8 cellular contexts compared by ENCODE assay signal in the genomic region with DNA sequence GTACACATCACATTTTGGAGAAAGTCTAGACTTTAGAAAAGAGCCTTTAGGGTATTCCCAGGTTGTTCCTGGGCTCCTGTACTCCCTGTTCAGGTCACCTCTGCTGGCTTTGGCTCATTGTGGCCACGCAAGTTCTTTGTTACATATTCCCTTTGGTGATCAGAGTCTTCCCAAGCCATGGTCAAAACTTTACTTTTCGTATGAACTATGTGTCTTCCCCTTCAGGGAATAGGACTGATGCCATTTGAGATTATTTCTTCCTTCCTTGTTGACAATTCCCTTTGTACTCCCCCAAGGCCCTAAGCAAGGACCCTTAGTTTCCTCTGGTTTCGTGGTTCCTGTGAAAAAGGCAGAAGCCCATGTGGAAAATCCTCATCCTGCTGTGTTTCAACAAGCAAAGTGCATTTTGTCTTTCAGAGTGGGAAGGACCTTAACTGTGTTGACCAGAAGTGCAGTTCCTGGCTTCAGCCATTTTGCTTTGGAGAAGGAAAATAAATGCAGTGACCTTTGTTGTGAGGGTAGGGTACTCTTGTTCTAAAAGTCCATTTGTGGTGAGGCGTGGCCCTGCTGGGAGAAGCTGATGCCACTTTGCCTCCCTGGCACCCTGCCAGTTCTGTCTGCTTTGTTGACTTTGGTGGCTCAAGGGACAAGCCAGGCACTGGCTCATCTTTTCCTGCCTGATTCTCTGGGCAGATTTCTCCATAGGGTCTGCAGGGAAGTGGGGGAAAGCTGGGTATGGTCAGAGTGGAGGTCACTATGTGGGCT. TPM values are rescaled to one million over a fixed set of nuclear protein-coding genes. Genes with fewer than 3 reads are reported as not detected.
DNase-seq lines count a peak whose midpoint lies in the region; ATAC-seq and TF ChIP-seq lines count a peak whose summit lies in the region.

No MANE protein-coding gene starts in this region.

- no peak overlapping the region for H2AFZ ChIP-seq in DND-41 (ENCODE audit: low read depth, low read length)

- no peak overlapping the region for H3K4me2 ChIP-seq in DND-41 (ENCODE audit: insufficient read depth, low read length)

- POLR2A ChIA-PET in naive thymus-derived CD8-positive, alpha-beta T cell (lab: Charles Lee), result no interaction called here

- peaks cover 63% of the 10 kb centered on the region for H3K36me3 ChIP-seq in DND-41 (ENCODE audit: insufficient read depth, low read length)
- no peaks in the 10 kb centered on the region for H3K36me3 ChIP-seq in duodenal mucosa (ENCODE audit: control insufficient read depth in 1 of 2, insufficient read depth in 2 of 2, low read length in 2 of 2)

- no peak for TF ChIP-seq CTCF in DND-41 (IDR thresholded peaks at IDR 0.05; ENCODE audit: borderline replicate concordance, extremely low read depth, low read length, poor library complexity, severe bottlenecking)

- peaks cover 99% of the 10 kb centered on the region for H3K79me2 ChIP-seq in DND-41 (ENCODE audit: insufficient read depth, low read length)

- H3K4me1 ChIP-seq in DND-41 (ENCODE audit: insufficient read depth, low read length), result peaks cover 63% of the 10 kb centered on the region
- peaks cover 22 to 25% of the 10 kb centered on the region in 2 donors for H3K4me1 ChIP-seq in duodenal mucosa (ENCODE audit: control insufficient read depth in 1 of 2, insufficient read depth in 2 of 2, low read length in 2 of 2)

- peaks cover 3% of the 10 kb centered on the region for H3K36me3 Mint-ChIP-seq in T-helper 17 cell (ENCODE audit: low read depth)
- H3K36me3 Mint-ChIP-seq in naive thymus-derived CD8-positive, alpha-beta T cell, result no peaks in the 10 kb centered on the region

- H3K4me3 Mint-ChIP-seq in T-helper 17 cell, result no peak overlapping the region
- no peak overlapping the region for H3K4me3 Mint-ChIP-seq in naive thymus-derived CD8-positive, alpha-beta T cell

- H3K27ac Mint-ChIP-seq in T-helper 17 cell, result no peak overlapping the region
- no peak overlapping the region for H3K27ac Mint-ChIP-seq in naive thymus-derived CD8-positive, alpha-beta T cell

- DNase-seq in DND-41 (no peak), NCI-H2171 treated with DMSO at 0.1 percent for 48 hours (lab: John Stamatoyannopoulos, UW) (peak; percentile 63), posterior vena cava (ENCODE audit: low spot score) (peak; percentile 82), CD1c-positive myeloid dendritic cell (ENCODE audit: extremely low spot score) (no peak), T-helper 17 cell (no peak)
- DNase-seq in naive thymus-derived CD8-positive, alpha-beta T cell, result no peak

- peaks cover 84% of the 10 kb centered on the region for H4K20me1 ChIP-seq in DND-41 (ENCODE audit: insufficient read depth, low read length)

- H3K27ac ChIP-seq in DND-41 (ENCODE audit: low read length) (peak overlapping the region; percentile 62), duodenal mucosa (ENCODE audit: low read depth, low read length) (peak overlapping the region; percentile 28)

- H3K9me3 ChIP-seq in DND-41 (ENCODE audit: insufficient read depth, low read length, severe bottlenecking) (no peaks in the 10 kb centered on the region), duodenal mucosa (ENCODE audit: control insufficient read depth in 1 of 2, low read length in 2 of 2) (no peaks in the 10 kb centered on the region), T-helper 17 cell (ENCODE audit: control insufficient read depth, low read length, poor library complexity, severe bottlenecking) (no peaks in the 10 kb centered on the region)

- no peak for ATAC-seq in DND-41 (ENCODE audit: insufficient read depth, low read depth)
- ATAC-seq in T-helper 17 cell, result no peak
- ATAC-seq in naive thymus-derived CD8-positive, alpha-beta T cell, result no peak
- no peak for ATAC-seq in HG02870 (IDR thresholded peaks at IDR 0.05; ENCODE audit: unreplicated experiment)

- H3K4me3 ChIP-seq in DND-41 (ENCODE audit: low read depth in 1 of 2, low read length in 2 of 2), result no peak overlapping the region
- H3K4me3 ChIP-seq in duodenal mucosa (ENCODE audit: low read depth in 1 of 2, low read length in 2 of 2), result no peak overlapping the region

- no peaks in the 10 kb centered on the region for H3K9me3 Mint-ChIP-seq in naive thymus-derived CD8-positive, alpha-beta T cell

- H3K9ac ChIP-seq in DND-41 (ENCODE audit: low read depth, low read length) (no peak overlapping the region), duodenal mucosa (ENCODE audit: low read depth in 1 of 2, low read length in 2 of 2) (peak overlapping the region in 1 of 2 donors; percentile 4)

- no peaks in the 10 kb centered on the region for H3K27me3 ChIP-seq in DND-41 (ENCODE audit: insufficient read depth, low read length, poor library complexity)
- no peaks in the 10 kb centered on the region for H3K27me3 ChIP-seq in duodenal mucosa (ENCODE audit: control insufficient read depth in 1 of 2, insufficient read depth in 2 of 2, low read length in 2 of 2)

- intact Hi-C loops in posterior vena cava (cut with DNase I), result no loop called here

- no peaks in the 10 kb centered on the region for H3K27me3 Mint-ChIP-seq in T-helper 17 cell
- H3K27me3 Mint-ChIP-seq in naive thymus-derived CD8-positive, alpha-beta T cell, result no peaks in the 10 kb centered on the region

- peaks cover 20% of the 10 kb centered on the region for H3K4me1 Mint-ChIP-seq in T-helper 17 cell
- peaks cover 0 to 6% (median 1%) of the 10 kb centered on the region in 4 donors for H3K4me1 Mint-ChIP-seq in naive thymus-derived CD8-positive, alpha-beta T cell

RNA-seq across cellular contexts. Expression of gene ZNRF1, which starts 55.1 kb away (rescaled TPM):
- total RNA-seq in posterior vena cava (10 to 100 TPM; 15.4 to 23.5 TPM), T-helper 17 cell (10 to 100 TPM; 10.7 to 18.1 TPM)
- 1 to 10 TPM; 1.3 to 1.5 TPM for total RNA-seq in naive thymus-derived CD8-positive, alpha-beta T cell
- 1 to 10 TPM in 2 of 3 donors, under 1 TPM in 1; 0.73 to 1.3 (median 1.3) TPM for polyA plus RNA-seq in naive thymus-derived CD8-positive, alpha-beta T cell

Comparison
In these comparisons a context has a peak if more than half of its experiments do, and no peak if none do; other contexts are left out.
1. DNase-seq: peak in NCI-H2171 treated with DMSO at 0.1 percent for 48 hours (single experiment) and posterior vena cava (single experiment); none in DND-41 (single experiment), CD1c-positive myeloid dendritic cell (single experiment), T-helper 17 cell (0 of 3) and naive thymus-derived CD8-positive, alpha-beta T cell (0 of 10).
2. RNA of gene ZNRF1, which starts 55.1 kb away (total RNA-seq): 15.4 to 23.5 TPM in posterior vena cava and 10.7 to 18.1 TPM in T-helper 17 cell; 1.3 to 1.5 TPM in naive thymus-derived CD8-positive, alpha-beta T cell; every median in the first group is over 4 times any median in the second.